10 cellular contexts compared by ENCODE assay signal in the genomic region with DNA sequence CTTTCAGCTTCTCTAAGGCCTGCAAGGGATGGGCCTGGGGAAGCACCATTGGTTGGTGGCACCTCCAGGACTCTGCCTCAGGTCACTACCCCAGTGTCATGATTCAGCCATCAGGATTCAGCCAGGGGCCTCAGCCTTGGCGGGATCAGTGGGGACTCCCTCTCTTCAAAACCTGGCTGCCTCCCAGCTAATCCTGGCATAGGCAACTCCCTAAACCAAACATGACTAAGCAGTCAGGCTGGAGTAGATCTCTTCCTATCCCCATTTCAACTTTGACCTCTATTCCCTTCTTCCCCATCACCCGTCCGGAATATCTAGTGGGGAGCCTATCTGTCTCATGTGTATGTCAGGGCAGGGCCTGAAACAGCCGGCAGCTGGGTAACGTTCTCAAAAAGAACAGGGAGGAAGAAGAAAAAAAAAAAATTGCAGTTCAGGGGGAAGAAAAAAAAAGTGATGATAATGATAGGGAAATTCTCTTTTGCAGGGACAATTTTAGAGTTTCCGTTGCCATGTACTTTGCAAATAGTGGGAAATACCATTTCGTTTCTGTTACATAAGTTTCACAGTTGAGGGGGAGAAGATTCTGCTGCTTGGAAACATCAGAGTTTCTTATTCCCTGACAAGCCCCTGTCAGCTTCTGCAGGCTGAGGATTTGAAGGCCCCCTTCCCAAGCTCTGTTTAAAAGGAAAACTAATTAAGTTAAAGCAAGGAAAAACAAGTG. TPM values are rescaled to one million over a fixed set of nuclear protein-coding genes. Genes with fewer than 3 reads are reported as not detected.
DNase-seq lines count a peak whose midpoint lies in the region; ATAC-seq and TF ChIP-seq lines count a peak whose summit lies in the region.
"Had no signal": no experiment of that assay in that cellular context is flagged by ENCODE, and none has a peak within 500 bp of the region (broad histone marks: within the 10 kb centered on the region; RNA-seq: fewer than 3 reads in every experiment).

No MANE protein-coding gene starts in this region.

- H3K36me3 ChIP-seq in left lung (no peaks in the 10 kb centered on the region), thyroid gland (no peaks in the 10 kb centered on the region)
- H3K36me3 ChIP-seq: pancreas had no signal

- H3K4me1 Mint-ChIP-seq in activated naive CD8-positive, alpha-beta T cell treated with anti-CD3 and anti-CD28 coated beads, Interleukin-2, amount 50 U/mL, for 24 hours, result peaks cover 30% of the 10 kb centered on the region
- peaks cover 9 to 14% of the 10 kb centered on the region in 2 donors for H3K4me1 Mint-ChIP-seq in immature natural killer cell

- H3K27ac ChIP-seq in left lung, result peak overlapping the region; percentile 26 to 88
- peak overlapping the region; percentile 15 to 58 (median 31) for H3K27ac ChIP-seq in thyroid gland
- H3K27ac ChIP-seq: 22Rv1, pancreas had no signal

- peaks cover 1% of the 10 kb centered on the region for H3K36me3 Mint-ChIP-seq in activated naive CD8-positive, alpha-beta T cell treated with anti-CD3 and anti-CD28 coated beads, Interleukin-2, amount 50 U/mL, for 24 hours (ENCODE audit: low read depth)
- H3K36me3 Mint-ChIP-seq in immature natural killer cell, result no peaks in the 10 kb centered on the region

- H3K9me3 Mint-ChIP-seq in activated naive CD8-positive, alpha-beta T cell treated with anti-CD3 and anti-CD28 coated beads, Interleukin-2, amount 50 U/mL, for 24 hours, result no peaks in the 10 kb centered on the region
- H3K9me3 Mint-ChIP-seq in immature natural killer cell, result no peaks in the 10 kb centered on the region

- no peaks in the 10 kb centered on the region for H3K27me3 Mint-ChIP-seq in activated naive CD8-positive, alpha-beta T cell treated with anti-CD3 and anti-CD28 coated beads, Interleukin-2, amount 50 U/mL, for 24 hours
- H3K27me3 Mint-ChIP-seq in immature natural killer cell (ENCODE audit: low read depth in 3 of 3), result peaks cover 5 to 10% (median 8%) of the 10 kb centered on the region in 3 donors

- WGBS in thyroid gland, 2 donors, result 32 to 35% methylated on average over 7 of the region's 7 CpGs

- no peak for TF ChIP-seq POLR2A in thyroid gland (IDR thresholded peaks at IDR 0.05)

- H3K27me3 ChIP-seq in left lung (peaks cover 14 to 54% of the 10 kb centered on the region in 2 donors), thyroid gland (no peaks in the 10 kb centered on the region)

- H3K27ac Mint-ChIP-seq in activated naive CD8-positive, alpha-beta T cell treated with anti-CD3 and anti-CD28 coated beads, Interleukin-2, amount 50 U/mL, for 24 hours, result peak overlapping the region; percentile 23
- H3K27ac Mint-ChIP-seq in immature natural killer cell, result no peak overlapping the region

- H3K9me3 ChIP-seq in left lung, result no peaks in the 10 kb centered on the region
- H3K9me3 ChIP-seq in thyroid gland, result no peaks in the 10 kb centered on the region
- H3K9me3 ChIP-seq: pancreas had no signal

- intact Hi-C loops in left lung (cut with DNase I), result no loop called here
- intact Hi-C loops in thyroid gland (cut with DNase I), result no loop called here

- H3K4me3 ChIP-seq in left lung (no peak overlapping the region), thyroid gland (replicated peaks in 1 of 3) (no peak overlapping the region)
- H3K4me3 ChIP-seq: pancreas had no signal

- DNase-seq in DMS 273 (lab: John Stamatoyannopoulos, UW; ENCODE audit: unreplicated experiment) (peak; percentile 73), DMS 273 treated with DMSO at 0.1 percent for 48 hours (lab: John Stamatoyannopoulos, UW) (no peak), left lung (peak in 1 of 2 donors; percentile 49), thyroid gland (peak; percentile 83 to 89), immature natural killer cell (no peak), NCI-H524 treated with DMSO at 0.1 percent for 48 hours (lab: John Stamatoyannopoulos, UW) (no peak)
- DNase-seq in activated naive CD8-positive, alpha-beta T cell treated with anti-CD3 and anti-CD28 coated beads, Interleukin-2, amount 50 U/mL, for 24 hours, result no peak
- no peak for DNase-seq in activated CD4-positive, alpha-beta T cell treated with anti-CD3 and anti-CD28 coated beads for 4 hours

- H3K4me1 ChIP-seq in left lung (peaks cover 6 to 44% of the 10 kb centered on the region in 2 donors), thyroid gland (peaks cover 13 to 34% of the 10 kb centered on the region in 2 donors)
- H3K4me1 ChIP-seq: pancreas had no signal

- no peak overlapping the region for H3K4me3 Mint-ChIP-seq in activated naive CD8-positive, alpha-beta T cell treated with anti-CD3 and anti-CD28 coated beads, Interleukin-2, amount 50 U/mL, for 24 hours
- H3K4me3 Mint-ChIP-seq in immature natural killer cell, result no peak overlapping the region

- no peak for ATAC-seq in activated naive CD8-positive, alpha-beta T cell treated with anti-CD3 and anti-CD28 coated beads, Interleukin-2, amount 50 U/mL, for 24 hours
- ATAC-seq in left lung, result peak; percentile 13

- no peak for TF ChIP-seq CTCF in left lung (IDR thresholded peaks at IDR 0.05)
- TF ChIP-seq CTCF in thyroid gland (IDR thresholded peaks at IDR 0.05), result no peak

RNA-seq across cellular contexts. Expression of gene PREX1, which starts 4.1 kb away (rescaled TPM):
- 100 to 1,000 TPM in 1 of 2 donors, 10 to 100 TPM in 1; 40.6 to 111 TPM for total RNA-seq in left lung
- total RNA-seq in thyroid gland, result 10 to 100 TPM; 10.2 to 42.7 (median 18.7) TPM
- polyA plus RNA-seq in immature natural killer cell, result 10 to 100 TPM; 30.5 to 94.3 (median 54.9) TPM

Comparison
In these comparisons a context has a peak if more than half of its experiments do, and no peak if none do; other contexts are left out.
1. DNase-seq: peak in DMS 273 (single experiment) and thyroid gland (2 of 2); none in DMS 273 treated with DMSO at 0.1 percent for 48 hours (single experiment), activated naive CD8-positive, alpha-beta T cell treated with anti-CD3 and anti-CD28 coated beads, Interleukin-2, amount 50 U/mL, for 24 hours (single experiment), immature natural killer cell (0 of 3), activated CD4-positive, alpha-beta T cell treated with anti-CD3 and anti-CD28 coated beads for 4 hours (0 of 2) and NCI-H524 treated with DMSO at 0.1 percent for 48 hours (single experiment).